ENCODE assay signal across 8 cellular contexts in genomic region chrX:10756365-10756915, GRCh38.
DNase-seq lines count a peak whose midpoint lies in the region; ATAC-seq and TF ChIP-seq lines count a peak whose summit lies in the region.

No MANE protein-coding gene starts in this region.

- H2BK5ac ChIP-seq in H9 (ENCODE audit: insufficient read length, low read length) = no peak overlapping the region

- H4K8ac ChIP-seq in H9 (replicated peaks; ENCODE audit: insufficient read length, low read depth, low read length) = no peak overlapping the region

- H2AFZ ChIP-seq in osteoblast (ENCODE audit: low read length) = no peak overlapping the region
- H2AFZ ChIP-seq in H9 (ENCODE audit: low read length) = no peak overlapping the region

- H4K5ac ChIP-seq in H9 (ENCODE audit: insufficient read length, low read depth, low read length) = no peak overlapping the region

- H3K4me3 ChIP-seq in MG63 (no peak overlapping the region), osteoblast (ENCODE audit: insufficient read depth, low read length) (no peak overlapping the region), BE2C (ENCODE audit: low read depth, low read length) (no peak overlapping the region), coronary artery (no peak overlapping the region)

- H3K4me2 ChIP-seq in osteoblast (ENCODE audit: insufficient read depth, low read length) (peak overlapping the region; percentile 51), H9 (ENCODE audit: insufficient read depth, insufficient read length, low read length) (no peak overlapping the region)

- H3K36me3 ChIP-seq in MG63 (no peaks in the 10 kb centered on the region), osteoblast (ENCODE audit: insufficient read depth, low read length) (no peaks in the 10 kb centered on the region), BE2C (no peaks in the 10 kb centered on the region)

- peaks cover 24 to 61% of the 10 kb centered on the region in 2 experiments for H3K9me3 Mint-ChIP-seq in H9

- H3T11ph ChIP-seq in H9 (ENCODE audit: low read length) = no peak overlapping the region

- H3K27ac Mint-ChIP-seq in H9 = peak overlapping the region in 1 of 3 experiments; percentile 81; a peak in 3 of 7 replicates

- no peak for ATAC-seq in GM19395 (IDR thresholded peaks at IDR 0.05; ENCODE audit: unreplicated experiment)

- H4K91ac ChIP-seq in H9 (ENCODE audit: insufficient read length, low read depth, low read length) = no peak overlapping the region

- TF ChIP-seq CTCF in osteoblast (IDR thresholded peaks at IDR 0.05; ENCODE audit: extremely low read depth, low read depth, low read length) (peak; percentile 14), BE2C (IDR thresholded peaks at IDR 0.05; ENCODE audit: low read depth, low read length) (no peak), coronary artery (IDR thresholded peaks at IDR 0.05) (no peak), H9 (conservative IDR thresholded peaks at IDR 0.05) (no peak)

- H2BK15ac ChIP-seq in H9 (ENCODE audit: low read depth, low read length) = no peak overlapping the region

- H3K9me3 ChIP-seq in MG63 = no peaks in the 10 kb centered on the region
- H3K9me3 ChIP-seq in osteoblast (ENCODE audit: low read depth, low read length) = no peaks in the 10 kb centered on the region
- H3K9me3 ChIP-seq in BE2C = no peaks in the 10 kb centered on the region
- peaks cover 6% of the 10 kb centered on the region for H3K9me3 ChIP-seq in H9 (ENCODE audit: control insufficient read depth, low read depth, low read length)

- H3K27me3 ChIP-seq in MG63 (no peaks in the 10 kb centered on the region), osteoblast (ENCODE audit: insufficient read depth, low read length) (no peaks in the 10 kb centered on the region), BE2C (no peaks in the 10 kb centered on the region), H9 (ENCODE audit: insufficient read depth, low read length) (no peaks in the 10 kb centered on the region)

- no peaks in the 10 kb centered on the region for H4K20me1 ChIP-seq in osteoblast (ENCODE audit: insufficient read depth, low read length)
- H4K20me1 ChIP-seq in H9 (ENCODE audit: control insufficient read depth, insufficient read depth, insufficient read length) = no peaks in the 10 kb centered on the region

- no peaks in the 10 kb centered on the region; the same call in 1 of the 2 replicates for H3K27me3 Mint-ChIP-seq in H9 (ENCODE audit: low read depth)

- H2BK12ac ChIP-seq in H9 (ENCODE audit: insufficient read length, low read depth, low read length) = no peak overlapping the region

- H2BK20ac ChIP-seq in H9 (ENCODE audit: low read depth, low read length, poor library complexity, severe bottlenecking) = no peak overlapping the region

- WGBS in H9 (ENCODE audit: extremely low coverage, insufficient read length, low lambda C conversion rate) = no CpG with 5 or more reads among the region's 5 CpGs

- H3K4me1 ChIP-seq in osteoblast (ENCODE audit: insufficient read depth, low read length) = peaks cover 19% of the 10 kb centered on the region
- no peaks in the 10 kb centered on the region for H3K4me1 ChIP-seq in BE2C
- peaks cover 17% of the 10 kb centered on the region for H3K4me1 ChIP-seq in H9 (ENCODE audit: insufficient read depth, low read length)

- H2AK5ac ChIP-seq in H9 (ENCODE audit: insufficient read length, low read length) = no peak overlapping the region

- H3K27ac ChIP-seq in epithelial cell of prostate (no peak overlapping the region), osteoblast (ENCODE audit: low read depth, low read length) (peak overlapping the region; percentile 89), coronary artery (peak overlapping the region in 1 of 2 donors; percentile 43), H9 (ENCODE audit: insufficient read length, low read depth, low read length) (no peak overlapping the region)

- H2BK120ac ChIP-seq in H9 (ENCODE audit: low read depth, low read length, poor library complexity, severe bottlenecking) = no peak overlapping the region

- H3K79me1 ChIP-seq in H9 (ENCODE audit: insufficient read depth, low read depth, low read length, poor library complexity, severe bottlenecking) = no peaks in the 10 kb centered on the region

- no peak overlapping the region for H3K18ac ChIP-seq in H9 (ENCODE audit: insufficient read length, low read depth, low read length)

- H3K4me1 Mint-ChIP-seq in H9 = peaks cover 59% of the 10 kb centered on the region in 2 experiments

- DNase-seq in EH (ENCODE audit: low read depth) (peak; percentile 88), MG63 (peak; percentile 76), epithelial cell of prostate (ENCODE audit: low read depth, low spot score) (peak; percentile 33), osteoblast (ENCODE audit: insufficient read length, low spot score, missing footprints) (peak; percentile 78), BE2C (no peak), coronary artery (ENCODE audit: low spot score) (no peak), H9 (no peak)

- H3K23me2 ChIP-seq in H9 (ENCODE audit: insufficient read length, low read depth, low read length, poor library complexity, severe bottlenecking) = no peaks in the 10 kb centered on the region

- no peaks in the 10 kb centered on the region for H3K79me2 ChIP-seq in osteoblast (ENCODE audit: insufficient read depth, low read length)
- no peaks in the 10 kb centered on the region; the same call in none of the 2 replicates for H3K79me2 ChIP-seq in H9 (ENCODE audit: insufficient read depth, low read length)

- H3K14ac ChIP-seq in H9 (ENCODE audit: insufficient read depth, low read length) = no peak overlapping the region

- no peak overlapping the region for H3K56ac ChIP-seq in H9 (ENCODE audit: insufficient read length, low read depth, low read length)

- no peak overlapping the region for H3K23ac ChIP-seq in H9 (ENCODE audit: insufficient read length, low read depth, low read length)

- no peaks in the 10 kb centered on the region; a peak in 1 of 7 replicates for H3K36me3 Mint-ChIP-seq in H9 (ENCODE audit: insufficient read depth in 1 of 3, low read depth in 3 of 3)

- H3K4me3 Mint-ChIP-seq in H9 = no peak overlapping the region

- no peak overlapping the region for H3K4ac ChIP-seq in H9 (ENCODE audit: low read depth, low read length)

- no peak overlapping the region for H3K9ac ChIP-seq in H9 (ENCODE audit: extremely low read depth, insufficient read length, low read length)

Comparison
In these comparisons a context has a peak if more than half of its experiments do, and no peak if none do; other contexts are left out.
1. DNase-seq: peak in EH (single experiment), MG63 (single experiment), epithelial cell of prostate (single experiment) and osteoblast (single experiment); none in BE2C (single experiment), coronary artery (single experiment) and H9 (single experiment).